21 cellular contexts compared by ENCODE assay signal in the genomic region with DNA sequence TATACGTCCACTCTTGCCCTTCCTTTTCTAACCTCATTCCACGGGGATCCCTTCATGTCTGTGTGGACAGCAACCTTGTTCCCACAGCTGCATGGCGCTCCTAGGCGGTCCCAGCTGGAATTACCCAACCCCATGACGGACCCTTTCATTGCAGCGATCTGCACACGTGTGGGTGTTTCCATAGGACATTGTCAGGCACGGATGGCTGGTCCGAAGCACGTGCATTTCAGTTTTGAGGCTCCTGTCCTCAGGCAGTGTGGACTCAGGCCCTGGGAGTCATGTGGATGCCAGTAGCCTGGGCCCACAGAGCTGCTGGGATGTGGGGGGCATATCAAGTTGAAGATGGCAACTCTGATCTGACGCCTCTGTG. TPM values are rescaled to one million over a fixed set of nuclear protein-coding genes. Genes with fewer than 3 reads are reported as not detected.
DNase-seq lines count a peak whose midpoint lies in the region; ATAC-seq and TF ChIP-seq lines count a peak whose summit lies in the region.
"Had no signal": no experiment of that assay in that cellular context is flagged by ENCODE, and none has a peak within 500 bp of the region (broad histone marks: within the 10 kb centered on the region; RNA-seq: fewer than 3 reads in every experiment).

No MANE protein-coding gene starts in this region.

- H3K4me3 Mint-ChIP-seq in MCF 10A (ENCODE audit: unreplicated experiment) = no peak overlapping the region
- no peak overlapping the region for H3K4me3 Mint-ChIP-seq in activated naive CD4-positive, alpha-beta T cell treated with anti-CD3 and anti-CD28 coated beads, Interleukin-2, amount 10 ng/mL, durations not matched to agents 7 days and 5 days
- H3K4me3 Mint-ChIP-seq: activated CD8-positive, alpha-beta T cell treated with anti-CD3 and anti-CD28 coated beads, Interleukin-2, amount 10 ng/mL, durations not matched to agents 7 days and 5 days; CD8-positive, alpha-beta T cell; effector memory CD8-positive, alpha-beta T cell; memory B cell; natural killer cell; type B pancreatic cell had no signal

- in situ Hi-C loops in mammary epithelial cell (cut with MboI; ENCODE audit: low sequenced_read_pairs in 2 of 2) = no loop called here

- WGBS in mammary epithelial cell (ENCODE audit: low coverage, missing lambda C conversion rate) = 91% methylated on average over 11 of the region's 11 CpGs

- H3K9me3 Mint-ChIP-seq in MCF 10A (ENCODE audit: unreplicated experiment) = no peaks in the 10 kb centered on the region
- no peaks in the 10 kb centered on the region for H3K9me3 Mint-ChIP-seq in activated naive CD4-positive, alpha-beta T cell treated with anti-CD3 and anti-CD28 coated beads, Interleukin-2, amount 10 ng/mL, durations not matched to agents 7 days and 5 days
- H3K9me3 Mint-ChIP-seq: activated T-helper 2 cell treated with anti-CD3 and anti-CD28 coated beads, Interferon-gamma antibody, Interleukin-2, Interleukin-4, amounts not matched to agents 10 μg/mL and 5 μg/mL and 100 μg/mL, durations not matched to agents 14 hours and 24 hours and 36 hours; CD8-positive, alpha-beta T cell; effector memory CD8-positive, alpha-beta T cell; memory B cell; natural killer cell; type B pancreatic cell had no signal

- no peak overlapping the region for H2AFZ ChIP-seq in mammary epithelial cell (ENCODE audit: low read depth, low read length)

- intact Hi-C loops in MCF 10A (cut with micrococcal nuclease) (no loop called here), mammary epithelial cell (cut with micrococcal nuclease) (no loop called here), lower lobe of right lung (cut with DNase I) (no loop called here), tibial artery (cut with DNase I; ENCODE audit: low total_unique reads) (no loop called here)

- no peak overlapping the region for H3K4me3 ChIP-seq in mammary epithelial cell (replicated peaks in 1 of 3; ENCODE audit: insufficient read depth in 1 of 3, low read depth in 2 of 3, low read length in 3 of 3)
- H3K4me3 ChIP-seq in lower lobe of right lung = no peak overlapping the region
- no peak overlapping the region for H3K4me3 ChIP-seq in tibial artery

- CTCF ChIA-PET in MCF 10A (lab: Yijun Ruan, JAX) (interaction anchor here (1.3 to 5.8 kb wide), 3 partner anchors 13 to 192 kb away, joined by 3 to 35 read pairs (median 33); no protein-coding TSS in a partner anchor), mammary epithelial cell (lab: Charles Lee; ENCODE audit: low non-redundant PET) (no interaction called here), RWPE1 (lab: Yijun Ruan, JAX) (interaction anchor here (0.6 to 1.0 kb wide), 4 partner anchors 9 to 194 kb away, joined by 3 read pairs; no protein-coding TSS in a partner anchor)
- CTCF ChIA-PET in activated naive CD4-positive, alpha-beta T cell treated with anti-CD3 and anti-CD28 coated beads, Interleukin-2, amount 10 ng/mL, durations not matched to agents 7 days and 5 days (lab: Charles Lee) = no interaction called here

- peaks cover 10% of the 10 kb centered on the region for H3K36me3 ChIP-seq in mammary epithelial cell (ENCODE audit: insufficient read depth, low read length)
- H3K36me3 ChIP-seq in lower lobe of right lung = peaks cover 41% of the 10 kb centered on the region
- H3K36me3 ChIP-seq in tibial artery = peaks cover 47 to 70% (median 67%) of the 10 kb centered on the region in 3 donors

- no peak for TF ChIP-seq CTCF in MCF 10A (IDR thresholded peaks at IDR 0.05; ENCODE audit: unreplicated experiment)
- no peak for TF ChIP-seq CTCF in mammary epithelial cell (conservative IDR thresholded peaks at IDR 0.05 in 1 of 2, IDR thresholded peaks at IDR 0.05 in 1 of 2; ENCODE audit: extremely low read depth in 1 of 2, insufficient read depth in 1 of 2, low read depth in 1 of 2, low read length in 2 of 2)
- no peak for TF ChIP-seq CTCF in RWPE1 (conservative IDR thresholded peaks at IDR 0.05; ENCODE audit: low read depth)
- no peak for TF ChIP-seq CTCF in lower lobe of right lung (IDR thresholded peaks at IDR 0.05)
- no peak for TF ChIP-seq CTCF in tibial artery (IDR thresholded peaks at IDR 0.05)

- H3K27ac ChIP-seq in mammary epithelial cell (ENCODE audit: insufficient read depth, low read depth, low read length) (no peak overlapping the region), RWPE1 (peak overlapping the region; percentile 68), lower lobe of right lung (no peak overlapping the region), tibial artery (no peak overlapping the region)

- no peaks in the 10 kb centered on the region for H3K27me3 Mint-ChIP-seq in MCF 10A (ENCODE audit: insufficient read depth, unreplicated experiment)
- H3K27me3 Mint-ChIP-seq in activated naive CD4-positive, alpha-beta T cell treated with anti-CD3 and anti-CD28 coated beads, Interleukin-2, amount 10 ng/mL, durations not matched to agents 7 days and 5 days = no peaks in the 10 kb centered on the region
- H3K27me3 Mint-ChIP-seq: effector memory CD8-positive, alpha-beta T cell; memory B cell; type B pancreatic cell had no signal

- H3K4me2 ChIP-seq in mammary epithelial cell (ENCODE audit: insufficient read depth, low read depth, low read length) = no peak overlapping the region

- ATAC-seq in lower lobe of right lung = no peak
- ATAC-seq: activated CD8-positive, alpha-beta T cell treated with anti-CD3 and anti-CD28 coated beads, Interleukin-2, amount 10 ng/mL, durations not matched to agents 7 days and 5 days; CD8-positive, alpha-beta T cell; effector memory CD8-positive, alpha-beta T cell had no signal

- POLR2A ChIA-PET in MCF 10A (lab: Yijun Ruan, JAX) = interaction anchor here (1.4 to 1.5 kb wide), 2 partner anchors 9 to 12 kb away, joined by 5 to 7 read pairs; no protein-coding TSS in a partner anchor
- POLR2A ChIA-PET in RWPE1 (lab: Yijun Ruan, JAX; ENCODE audit: low non-redundant PET) = no interaction called here

- DNase-seq in MCF 10A (ENCODE audit: unreplicated experiment) (no peak), mammary epithelial cell (no peak), RWPE1 (ENCODE audit: low spot score) (no peak), lower lobe of right lung (peak; percentile 39), tibial artery (peak; percentile 18 to 65), NOMO-1 treated with dmso at 0.1 percent for 144 hours (lab: John Stamatoyannopoulos, UW; ENCODE audit: unreplicated experiment) (no peak)
- no peak for DNase-seq in activated naive CD4-positive, alpha-beta T cell treated with anti-CD3 and anti-CD28 coated beads, Interleukin-2, amount 10 ng/mL, durations not matched to agents 7 days and 5 days
- DNase-seq in stimulated activated CD4-positive, alpha-beta T cell treated with anti-CD3 and anti-CD28 coated beads, Interleukin-4, amount 100 ng/mL, for 1 hour = no peak
- DNase-seq: activated CD8-positive, alpha-beta T cell treated with anti-CD3 and anti-CD28 coated beads, Interleukin-2, amount 10 ng/mL, durations not matched to agents 7 days and 5 days; amniotic stem cell; cerebellar nuclear complex; DMS79 treated with DMSO at 0.1 percent for 48 hours; effector memory CD8-positive, alpha-beta T cell; NCI-H1436; RPMI8226; stimulated activated naive CD4-positive, alpha-beta T cell treated with Interleukin-2 at 50 U/mL for 16 hours had no signal

- H3K4me1 Mint-ChIP-seq in MCF 10A (ENCODE audit: insufficient read depth, unreplicated experiment) = peaks cover 21% of the 10 kb centered on the region
- H3K4me1 Mint-ChIP-seq in activated naive CD4-positive, alpha-beta T cell treated with anti-CD3 and anti-CD28 coated beads, Interleukin-2, amount 10 ng/mL, durations not matched to agents 7 days and 5 days = peaks cover 40% of the 10 kb centered on the region

- H3K27ac Mint-ChIP-seq in MCF 10A (ENCODE audit: low read depth, unreplicated experiment) = peak overlapping the region; percentile 33
- no peak overlapping the region for H3K27ac Mint-ChIP-seq in activated naive CD4-positive, alpha-beta T cell treated with anti-CD3 and anti-CD28 coated beads, Interleukin-2, amount 10 ng/mL, durations not matched to agents 7 days and 5 days
- H3K27ac Mint-ChIP-seq: activated CD8-positive, alpha-beta T cell treated with anti-CD3 and anti-CD28 coated beads, Interleukin-2, amount 10 ng/mL, durations not matched to agents 7 days and 5 days; activated T-helper 2 cell treated with anti-CD3 and anti-CD28 coated beads, Interferon-gamma antibody, Interleukin-2, Interleukin-4, amounts not matched to agents 10 μg/mL and 5 μg/mL and 100 μg/mL, durations not matched to agents 14 hours and 24 hours and 36 hours; CD8-positive, alpha-beta T cell; memory B cell; type B pancreatic cell had no signal

- peaks cover 39% of the 10 kb centered on the region for H3K79me2 ChIP-seq in mammary epithelial cell (ENCODE audit: insufficient read depth, low read length)

- H3K9ac ChIP-seq in mammary epithelial cell (ENCODE audit: insufficient read depth, low read length) = no peak overlapping the region

- no TSS peak for BruUV-seq in MCF 10A (replicated peaks; lab: Mats Ljungman, UMichigan)
- BruUV-seq in mammary epithelial cell (replicated peaks; lab: Mats Ljungman, UMichigan) = no TSS peak

- H3K9me3 ChIP-seq in mammary epithelial cell (replicated peaks; ENCODE audit: insufficient read depth, low read length) = no peaks in the 10 kb centered on the region
- no peaks in the 10 kb centered on the region for H3K9me3 ChIP-seq in lower lobe of right lung
- no peaks in the 10 kb centered on the region for H3K9me3 ChIP-seq in tibial artery

- no peaks in the 10 kb centered on the region for H4K20me1 ChIP-seq in mammary epithelial cell (ENCODE audit: insufficient read depth, low read length)

- dilution Hi-C loops in mammary epithelial cell (cut with HindIII; ENCODE audit: low sequenced_read_pairs) = no loop called here

- peaks cover 16% of the 10 kb centered on the region for H3K36me3 Mint-ChIP-seq in MCF 10A (ENCODE audit: insufficient read depth, unreplicated experiment)
- peaks cover 33% of the 10 kb centered on the region for H3K36me3 Mint-ChIP-seq in activated naive CD4-positive, alpha-beta T cell treated with anti-CD3 and anti-CD28 coated beads, Interleukin-2, amount 10 ng/mL, durations not matched to agents 7 days and 5 days

- H3K4me1 ChIP-seq in mammary epithelial cell (ENCODE audit: insufficient read depth, low read length) = peaks cover 18% of the 10 kb centered on the region
- H3K4me1 ChIP-seq in lower lobe of right lung = peaks cover 27% of the 10 kb centered on the region
- H3K4me1 ChIP-seq in tibial artery = peaks cover 0 to 29% (median 16%) of the 10 kb centered on the region in 4 donors

- H3K27me3 ChIP-seq in mammary epithelial cell (ENCODE audit: insufficient read depth, low read length) = no peaks in the 10 kb centered on the region
- no peaks in the 10 kb centered on the region for H3K27me3 ChIP-seq in lower lobe of right lung (ENCODE audit: low read depth)
- no peaks in the 10 kb centered on the region for H3K27me3 ChIP-seq in tibial artery

RNA-seq across cellular contexts. Expression of a gene that starts 15.0 kb away (rescaled TPM):
- total RNA-seq in MCF 10A (2022) = 34.4 and 36.6 TPM in 2 replicates
- 10 to 100 TPM; 56.1 to 68.8 TPM for total RNA-seq in mammary epithelial cell
- 77.6 TPM for polyA plus RNA-seq in mammary epithelial cell
- 10.8 TPM for polyA minus RNA-seq in mammary epithelial cell
- total RNA-seq in lower lobe of right lung = 25.6 TPM

RNA-seq across cellular contexts. Expression of a gene that starts 23.1 kb away (rescaled TPM):
- total RNA-seq in MCF 10A (2022) (51.0 and 64.7 TPM in 2 replicates), mammary epithelial cell (10 to 100 TPM; 50.2 to 92.2 TPM), lower lobe of right lung (46.6 TPM)
- 48.5 TPM for polyA plus RNA-seq in mammary epithelial cell
- 69.2 TPM for polyA minus RNA-seq in mammary epithelial cell

RNA-seq across cellular contexts. Expression of a gene that starts 52.5 kb away (rescaled TPM):
- total RNA-seq in MCF 10A (2022) (not detected in 2 replicates), mammary epithelial cell (1 to 10 TPM in 1 of 2 donors, not detected in 1; 1.8 TPM), lower lobe of right lung (5.3 TPM)
- polyA plus RNA-seq in mammary epithelial cell = 0.11 TPM
- polyA minus RNA-seq in mammary epithelial cell = not detected

Comparison
In these comparisons a context has a peak if more than half of its experiments do, and no peak if none do; other contexts are left out.
1. CTCF ChIA-PET loops: an anchor here in MCF 10A (1.3 to 5.8 kb wide) and RWPE1 (0.6 to 1.0 kb wide); none called in mammary epithelial cell and activated naive CD4-positive, alpha-beta T cell treated with anti-CD3 and anti-CD28 coated beads, Interleukin-2, amount 10 ng/mL, durations not matched to agents 7 days and 5 days.
2. DNase-seq: peak in lower lobe of right lung (single experiment) and tibial artery (2 of 2); none in MCF 10A (single experiment), mammary epithelial cell (single experiment), RWPE1 (single experiment), activated naive CD4-positive, alpha-beta T cell treated with anti-CD3 and anti-CD28 coated beads, Interleukin-2, amount 10 ng/mL, durations not matched to agents 7 days and 5 days (single experiment), NOMO-1 treated with dmso at 0.1 percent for 144 hours (single experiment) and stimulated activated CD4-positive, alpha-beta T cell treated with anti-CD3 and anti-CD28 coated beads, Interleukin-4, amount 100 ng/mL, for 1 hour (single experiment).